ENCODE assay signal across 1 cellular context in the genomic region with DNA sequence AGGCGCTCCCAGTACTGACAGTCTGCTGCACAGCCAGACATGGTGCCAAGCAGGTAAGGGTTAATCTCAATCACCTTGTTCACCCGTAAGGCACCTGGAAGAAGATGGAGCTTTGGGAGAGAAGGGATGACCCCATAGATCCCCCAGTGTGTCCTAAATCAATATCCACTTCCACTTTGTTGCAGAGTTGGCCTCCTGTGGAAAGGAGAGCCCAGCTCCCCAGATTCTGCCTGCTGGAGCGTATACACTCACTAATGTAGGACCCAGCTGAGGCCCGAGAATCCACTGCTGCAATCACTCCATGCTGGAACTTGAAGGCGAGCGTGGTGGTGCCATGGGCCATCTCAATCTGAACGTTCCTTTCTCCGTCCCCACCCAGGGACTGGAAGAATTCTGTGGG.
TF ChIP-seq lines count a peak whose summit lies in the region.

No MANE protein-coding gene starts in this region.

TF ChIP-seq in GM23338, 12 proteins besides CTCF, POLR2A, EP300 and RAD21 (continued from another document):
- TF ChIP-seq POLR2AphosphoS5 (IDR thresholded peaks at IDR 0.05; ENCODE audit: low read depth) (no peak), NANOG (IDR thresholded peaks at IDR 0.05; ENCODE audit: borderline replicate concordance) (no peak), ZNF114 (CRISPR knock-in tag; IDR thresholded peaks at IDR 0.05) (no peak), STAT1 (IDR thresholded peaks at IDR 0.05; ENCODE audit: unreplicated experiment) (no peak)
- TF ChIP-seq, protein P1, sequence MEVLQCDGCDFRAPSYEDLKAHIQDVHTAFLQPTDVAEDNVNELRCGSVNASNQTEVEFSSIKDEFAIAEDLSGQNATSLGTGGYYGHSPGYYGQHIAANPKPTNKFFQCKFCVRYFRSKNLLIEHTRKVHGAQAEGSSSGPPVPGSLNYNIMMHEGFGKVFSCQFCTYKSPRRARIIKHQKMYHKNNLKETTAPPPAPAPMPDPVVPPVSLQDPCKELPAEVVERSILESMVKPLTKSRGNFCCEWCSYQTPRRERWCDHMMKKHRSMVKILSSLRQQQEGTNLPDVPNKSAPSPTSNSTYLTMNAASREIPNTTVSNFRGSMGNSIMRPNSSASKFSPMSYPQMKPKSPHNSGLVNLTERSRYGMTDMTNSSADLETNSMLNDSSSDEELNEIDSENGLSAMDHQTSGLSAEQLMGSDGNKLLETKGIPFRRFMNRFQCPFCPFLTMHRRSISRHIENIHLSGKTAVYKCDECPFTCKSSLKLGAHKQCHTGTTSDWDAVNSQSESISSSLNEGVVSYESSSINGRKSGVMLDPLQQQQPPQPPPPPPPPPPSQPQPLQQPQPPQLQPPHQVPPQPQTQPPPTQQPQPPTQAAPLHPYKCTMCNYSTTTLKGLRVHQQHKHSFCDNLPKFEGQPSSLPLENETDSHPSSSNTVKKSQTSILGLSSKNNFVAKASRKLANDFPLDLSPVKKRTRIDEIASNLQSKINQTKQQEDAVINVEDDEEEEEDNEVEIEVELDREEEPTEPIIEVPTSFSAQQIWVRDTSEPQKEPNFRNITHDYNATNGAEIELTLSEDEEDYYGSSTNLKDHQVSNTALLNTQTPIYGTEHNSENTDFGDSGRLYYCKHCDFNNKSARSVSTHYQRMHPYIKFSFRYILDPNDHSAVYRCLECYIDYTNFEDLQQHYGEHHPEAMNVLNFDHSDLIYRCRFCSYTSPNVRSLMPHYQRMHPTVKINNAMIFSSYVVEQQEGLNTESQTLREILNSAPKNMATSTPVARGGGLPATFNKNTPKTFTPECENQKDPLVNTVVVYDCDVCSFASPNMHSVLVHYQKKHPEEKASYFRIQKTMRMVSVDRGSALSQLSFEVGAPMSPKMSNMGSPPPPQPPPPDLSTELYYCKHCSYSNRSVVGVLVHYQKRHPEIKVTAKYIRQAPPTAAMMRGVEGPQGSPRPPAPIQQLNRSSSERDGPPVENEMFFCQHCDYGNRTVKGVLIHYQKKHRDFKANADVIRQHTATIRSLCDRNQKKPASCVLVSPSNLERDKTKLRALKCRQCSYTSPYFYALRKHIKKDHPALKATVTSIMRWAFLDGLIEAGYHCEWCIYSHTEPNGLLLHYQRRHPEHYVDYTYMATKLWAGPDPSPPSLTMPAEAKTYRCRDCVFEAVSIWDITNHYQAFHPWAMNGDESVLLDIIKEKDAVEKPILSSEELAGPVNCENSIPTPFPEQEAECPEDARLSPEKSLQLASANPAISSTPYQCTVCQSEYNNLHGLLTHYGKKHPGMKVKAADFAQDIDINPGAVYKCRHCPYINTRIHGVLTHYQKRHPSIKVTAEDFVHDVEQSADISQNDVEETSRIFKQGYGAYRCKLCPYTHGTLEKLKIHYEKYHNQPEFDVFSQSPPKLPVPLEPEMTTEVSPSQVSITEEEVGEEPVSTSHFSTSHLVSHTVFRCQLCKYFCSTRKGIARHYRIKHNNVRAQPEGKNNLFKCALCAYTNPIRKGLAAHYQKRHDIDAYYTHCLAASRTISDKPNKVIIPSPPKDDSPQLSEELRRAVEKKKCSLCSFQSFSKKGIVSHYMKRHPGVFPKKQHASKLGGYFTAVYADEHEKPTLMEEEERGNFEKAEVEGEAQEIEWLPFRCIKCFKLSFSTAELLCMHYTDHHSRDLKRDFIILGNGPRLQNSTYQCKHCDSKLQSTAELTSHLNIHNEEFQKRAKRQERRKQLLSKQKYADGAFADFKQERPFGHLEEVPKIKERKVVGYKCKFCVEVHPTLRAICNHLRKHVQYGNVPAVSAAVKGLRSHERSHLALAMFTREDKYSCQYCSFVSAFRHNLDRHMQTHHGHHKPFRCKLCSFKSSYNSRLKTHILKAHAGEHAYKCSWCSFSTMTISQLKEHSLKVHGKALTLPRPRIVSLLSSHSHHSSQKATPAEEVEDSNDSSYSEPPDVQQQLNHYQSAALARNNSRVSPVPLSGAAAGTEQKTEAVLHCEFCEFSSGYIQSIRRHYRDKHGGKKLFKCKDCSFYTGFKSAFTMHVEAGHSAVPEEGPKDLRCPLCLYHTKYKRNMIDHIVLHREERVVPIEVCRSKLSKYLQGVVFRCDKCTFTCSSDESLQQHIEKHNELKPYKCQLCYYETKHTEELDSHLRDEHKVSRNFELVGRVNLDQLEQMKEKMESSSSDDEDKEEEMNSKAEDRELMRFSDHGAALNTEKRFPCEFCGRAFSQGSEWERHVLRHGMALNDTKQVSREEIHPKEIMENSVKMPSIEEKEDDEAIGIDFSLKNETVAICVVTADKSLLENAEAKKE (CRISPR knock-in tag; IDR thresholded peaks at IDR 0.05), result no peak
